Comparison of ENCODE assay signal across 26 cellular contexts in genomic region chr10:127048630-127049029, GRCh38.
"Had no signal": no experiment of that assay in that cellular context is flagged by ENCODE, and none has a peak within 500 bp of the region (broad histone marks: within the 10 kb centered on the region; RNA-seq: fewer than 3 reads in every experiment).

No MANE protein-coding gene starts in this region.

- ATAC-seq: activated CD4-positive, alpha-beta T cell treated with anti-CD3 and anti-CD28 coated beads for 36 hours; activated T-cell treated with anti-CD3 and anti-CD28 coated beads, Interleukin-2, amount 50 U/mL, for 4 hours; effector memory CD8-positive, alpha-beta T cell; esophagus mucosa; gastroesophageal sphincter; left lung; naive thymus-derived CD4-positive, alpha-beta T cell; right lobe of liver; stimulated activated effector memory CD8-positive, alpha-beta T cell treated with anti-CD3 and anti-CD28 coated beads, Interleukin-12 subunit alpha, Interleukin-12 subunit beta, amount 100 ng/mL, for 72 hours; stimulated activated naive CD8-positive, alpha-beta T cell treated with anti-CD3 and anti-CD28 coated beads, Interleukin-15, amount 100 ng/mL, for 72 hours had no signal

- H3K27ac Mint-ChIP-seq: activated B cell treated with CpG ODN at 0.5 μM for 24 hours; activated CD4-positive, alpha-beta T cell treated with anti-CD3 and anti-CD28 coated beads for 36 hours; activated naive CD8-positive, alpha-beta T cell treated with anti-CD3 and anti-CD28 coated beads, Interleukin-2, amount 10 ng/mL, durations not matched to agents 7 days and 5 days; activated T-helper 2 cell treated with anti-CD3 and anti-CD28 coated beads, Interferon-gamma antibody, Interleukin-2, Interleukin-4, amounts not matched to agents 10 μg/mL and 5 μg/mL and 100 μg/mL, durations not matched to agents 14 hours and 24 hours and 36 hours; effector memory CD8-positive, alpha-beta T cell; naive thymus-derived CD4-positive, alpha-beta T cell; stimulated activated effector memory CD8-positive, alpha-beta T cell treated with anti-CD3 and anti-CD28 coated beads, Interleukin-12 subunit alpha, Interleukin-12 subunit beta, amount 100 ng/mL, for 72 hours; stimulated activated naive CD8-positive, alpha-beta T cell treated with anti-CD3 and anti-CD28 coated beads, Interleukin-15, amount 100 ng/mL, for 72 hours had no signal

- DNase-seq: activated B cell treated with CpG ODN at 0.5 μM for 24 hours; activated CD4-positive, alpha-beta T cell treated with anti-CD3 and anti-CD28 coated beads for 36 hours; activated CD4-positive, alpha-beta T cell treated with anti-CD3 and anti-CD28 coated beads, Interleukin-2, amount 50 U/mL, for 48 hours; activated CD8-positive, alpha-beta memory T cell treated with anti-CD3 and anti-CD28 coated beads, Interleukin-2, amount 50 U/mL, for 48 hours; activated naive CD4-positive, alpha-beta T cell; activated naive CD8-positive, alpha-beta T cell treated with anti-CD3 and anti-CD28 coated beads, Interleukin-2, amount 10 ng/mL, durations not matched to agents 7 days and 5 days; activated T-cell treated with anti-CD3 and anti-CD28 coated beads, Interleukin-2, amount 50 U/mL, for 4 hours; amygdala; colonic mucosa; dorsolateral prefrontal cortex; effector memory CD8-positive, alpha-beta T cell; kidney; left lung; naive thymus-derived CD4-positive, alpha-beta T cell; occipital lobe; posterior cingulate gyrus; right lobe of liver; stimulated activated CD4-positive, alpha-beta T cell treated with anti-CD3 and anti-CD28 coated beads, Interleukin-2, amount 100 ng/mL, for 24 hours; stimulated activated naive CD8-positive, alpha-beta T cell treated with anti-CD3 and anti-CD28 coated beads, Interleukin-15, amount 100 ng/mL, for 72 hours; T1000; tibial artery had no signal

- H3K4me3 Mint-ChIP-seq: activated B cell treated with CpG ODN at 0.5 μM for 24 hours; activated CD4-positive, alpha-beta T cell treated with anti-CD3 and anti-CD28 coated beads for 36 hours; activated naive CD8-positive, alpha-beta T cell treated with anti-CD3 and anti-CD28 coated beads, Interleukin-2, amount 10 ng/mL, durations not matched to agents 7 days and 5 days; activated T-cell treated with anti-CD3 and anti-CD28 coated beads, Interleukin-2, amount 50 U/mL, for 4 hours; effector memory CD8-positive, alpha-beta T cell; naive thymus-derived CD4-positive, alpha-beta T cell; neural crest cell; stimulated activated effector memory CD8-positive, alpha-beta T cell treated with anti-CD3 and anti-CD28 coated beads, Interleukin-12 subunit alpha, Interleukin-12 subunit beta, amount 100 ng/mL, for 72 hours; stimulated activated naive CD8-positive, alpha-beta T cell treated with anti-CD3 and anti-CD28 coated beads, Interleukin-15, amount 100 ng/mL, for 72 hours had no signal

- H3K9me3 Mint-ChIP-seq: activated B cell treated with CpG ODN at 0.5 μM for 24 hours; activated naive CD8-positive, alpha-beta T cell treated with anti-CD3 and anti-CD28 coated beads, Interleukin-2, amount 10 ng/mL, durations not matched to agents 7 days and 5 days; activated T-cell treated with anti-CD3 and anti-CD28 coated beads, Interleukin-2, amount 50 U/mL, for 4 hours; activated T-helper 2 cell treated with anti-CD3 and anti-CD28 coated beads, Interferon-gamma antibody, Interleukin-2, Interleukin-4, amounts not matched to agents 10 μg/mL and 5 μg/mL and 100 μg/mL, durations not matched to agents 14 hours and 24 hours and 36 hours; naive thymus-derived CD4-positive, alpha-beta T cell; neural crest cell; stimulated activated effector memory CD8-positive, alpha-beta T cell treated with anti-CD3 and anti-CD28 coated beads, Interleukin-12 subunit alpha, Interleukin-12 subunit beta, amount 100 ng/mL, for 72 hours had no signal

- H3K36me3 Mint-ChIP-seq: activated naive CD8-positive, alpha-beta T cell treated with anti-CD3 and anti-CD28 coated beads, Interleukin-2, amount 10 ng/mL, durations not matched to agents 7 days and 5 days; naive thymus-derived CD4-positive, alpha-beta T cell; stimulated activated effector memory CD8-positive, alpha-beta T cell treated with anti-CD3 and anti-CD28 coated beads, Interleukin-12 subunit alpha, Interleukin-12 subunit beta, amount 100 ng/mL, for 72 hours had no signal

- H3K27me3 Mint-ChIP-seq: activated B cell treated with CpG ODN at 0.5 μM for 24 hours; activated CD4-positive, alpha-beta T cell treated with anti-CD3 and anti-CD28 coated beads for 36 hours; activated naive CD8-positive, alpha-beta T cell treated with anti-CD3 and anti-CD28 coated beads, Interleukin-2, amount 10 ng/mL, durations not matched to agents 7 days and 5 days; effector memory CD8-positive, alpha-beta T cell; stimulated activated naive CD8-positive, alpha-beta T cell treated with anti-CD3 and anti-CD28 coated beads, Interleukin-15, amount 100 ng/mL, for 72 hours had no signal

- H3K4me1 Mint-ChIP-seq: activated B cell treated with CpG ODN at 0.5 μM for 24 hours; activated CD4-positive, alpha-beta T cell treated with anti-CD3 and anti-CD28 coated beads for 36 hours; activated naive CD8-positive, alpha-beta T cell treated with anti-CD3 and anti-CD28 coated beads, Interleukin-2, amount 10 ng/mL, durations not matched to agents 7 days and 5 days; naive thymus-derived CD4-positive, alpha-beta T cell; neural crest cell; stimulated activated effector memory CD8-positive, alpha-beta T cell treated with anti-CD3 and anti-CD28 coated beads, Interleukin-12 subunit alpha, Interleukin-12 subunit beta, amount 100 ng/mL, for 72 hours; stimulated activated naive CD8-positive, alpha-beta T cell treated with anti-CD3 and anti-CD28 coated beads, Interleukin-15, amount 100 ng/mL, for 72 hours had no signal
